Comparison of ENCODE assay signal across 1 cellular context in genomic region chr7:124460555-124460954, GRCh38.
TF ChIP-seq lines count a peak whose summit lies in the region.

No MANE protein-coding gene starts in this region.

TF ChIP-seq in HepG2, 621 proteins besides CTCF, POLR2A, EP300 and RAD21 (continued from another document and continues in another):
- TF ChIP-seq ZNF260 (CRISPR knock-in tag; IDR thresholded peaks at IDR 0.05; ENCODE audit: borderline replicate concordance, low read depth), result no peak
- no peak for TF ChIP-seq ZC3H4 (CRISPR knock-in tag; IDR thresholded peaks at IDR 0.05; ENCODE audit: borderline replicate concordance)
- no peak for TF ChIP-seq ZNF318 (CRISPR knock-in tag; IDR thresholded peaks at IDR 0.05)
- no peak for TF ChIP-seq ZNF282 (IDR thresholded peaks at IDR 0.05; ENCODE audit: partially characterized antibody)
- TF ChIP-seq ARNTL (CRISPR knock-in tag; IDR thresholded peaks at IDR 0.05), result no peak
- TF ChIP-seq HNRNPK (IDR thresholded peaks at IDR 0.05; ENCODE audit: low read depth, low read length, poor library complexity, severe bottlenecking), result no peak
- TF ChIP-seq, protein P1, sequence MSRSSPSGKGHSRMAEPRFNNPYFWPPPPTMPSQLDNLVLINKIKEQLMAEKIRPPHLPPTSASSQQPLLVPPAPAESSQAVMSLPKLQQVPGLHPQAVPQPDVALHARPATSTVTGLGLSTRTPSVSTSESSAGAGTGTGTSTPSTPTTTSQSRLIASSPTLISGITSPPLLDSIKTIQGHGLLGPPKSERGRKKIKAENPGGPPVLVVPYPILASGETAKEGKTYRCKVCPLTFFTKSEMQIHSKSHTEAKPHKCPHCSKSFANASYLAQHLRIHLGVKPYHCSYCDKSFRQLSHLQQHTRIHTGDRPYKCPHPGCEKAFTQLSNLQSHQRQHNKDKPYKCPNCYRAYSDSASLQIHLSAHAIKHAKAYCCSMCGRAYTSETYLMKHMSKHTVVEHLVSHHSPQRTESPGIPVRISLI (CRISPR knock-in tag; IDR thresholded peaks at IDR 0.05; ENCODE audit: borderline replicate concordance), result no peak
- TF ChIP-seq, protein P2, sequence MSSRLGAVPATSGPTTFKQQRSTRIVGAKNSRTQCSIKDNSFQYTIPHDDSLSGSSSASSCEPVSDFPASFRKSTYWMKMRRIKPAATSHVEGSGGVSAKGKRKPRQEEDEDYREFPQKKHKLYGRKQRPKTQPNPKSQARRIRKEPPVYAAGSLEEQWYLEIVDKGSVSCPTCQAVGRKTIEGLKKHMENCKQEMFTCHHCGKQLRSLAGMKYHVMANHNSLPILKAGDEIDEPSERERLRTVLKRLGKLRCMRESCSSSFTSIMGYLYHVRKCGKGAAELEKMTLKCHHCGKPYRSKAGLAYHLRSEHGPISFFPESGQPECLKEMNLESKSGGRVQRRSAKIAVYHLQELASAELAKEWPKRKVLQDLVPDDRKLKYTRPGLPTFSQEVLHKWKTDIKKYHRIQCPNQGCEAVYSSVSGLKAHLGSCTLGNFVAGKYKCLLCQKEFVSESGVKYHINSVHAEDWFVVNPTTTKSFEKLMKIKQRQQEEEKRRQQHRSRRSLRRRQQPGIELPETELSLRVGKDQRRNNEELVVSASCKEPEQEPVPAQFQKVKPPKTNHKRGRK (CRISPR knock-in tag; IDR thresholded peaks at IDR 0.05), result no peak
- TF ChIP-seq SKI (IDR thresholded peaks at IDR 0.05; ENCODE audit: partially characterized antibody), result no peak
- TF ChIP-seq, protein P3, sequence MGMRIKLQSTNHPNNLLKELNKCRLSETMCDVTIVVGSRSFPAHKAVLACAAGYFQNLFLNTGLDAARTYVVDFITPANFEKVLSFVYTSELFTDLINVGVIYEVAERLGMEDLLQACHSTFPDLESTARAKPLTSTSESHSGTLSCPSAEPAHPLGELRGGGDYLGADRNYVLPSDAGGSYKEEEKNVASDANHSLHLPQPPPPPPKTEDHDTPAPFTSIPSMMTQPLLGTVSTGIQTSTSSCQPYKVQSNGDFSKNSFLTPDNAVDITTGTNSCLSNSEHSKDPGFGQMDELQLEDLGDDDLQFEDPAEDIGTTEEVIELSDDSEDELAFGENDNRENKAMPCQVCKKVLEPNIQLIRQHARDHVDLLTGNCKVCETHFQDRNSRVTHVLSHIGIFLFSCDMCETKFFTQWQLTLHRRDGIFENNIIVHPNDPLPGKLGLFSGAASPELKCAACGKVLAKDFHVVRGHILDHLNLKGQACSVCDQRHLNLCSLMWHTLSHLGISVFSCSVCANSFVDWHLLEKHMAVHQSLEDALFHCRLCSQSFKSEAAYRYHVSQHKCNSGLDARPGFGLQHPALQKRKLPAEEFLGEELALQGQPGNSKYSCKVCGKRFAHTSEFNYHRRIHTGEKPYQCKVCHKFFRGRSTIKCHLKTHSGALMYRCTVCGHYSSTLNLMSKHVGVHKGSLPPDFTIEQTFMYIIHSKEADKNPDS (CRISPR knock-in tag; IDR thresholded peaks at IDR 0.05), result no peak
- peak; percentile 36; the same call in 1 of the 2 replicates for TF ChIP-seq ZBTB20 (CRISPR knock-in tag; IDR thresholded peaks at IDR 0.05; ENCODE audit: borderline replicate concordance, low read depth)
- TF ChIP-seq ZC3H13 (CRISPR knock-in tag; IDR thresholded peaks at IDR 0.05), result no peak
- TF ChIP-seq ZNF232 (CRISPR knock-in tag; IDR thresholded peaks at IDR 0.05; ENCODE audit: borderline replicate concordance), result no peak
- no peak for TF ChIP-seq FOXO1 (CRISPR knock-in tag; IDR thresholded peaks at IDR 0.05)
- 0 out of 2 replicates have a peak, but pooled peaks have one; percentile 26 for TF ChIP-seq TBX2 (CRISPR knock-in tag; IDR thresholded peaks at IDR 0.05; ENCODE audit: borderline replicate concordance)
- TF ChIP-seq RNF219 (CRISPR knock-in tag; IDR thresholded peaks at IDR 0.05), result no peak
- no peak for TF ChIP-seq ZSCAN21 (CRISPR knock-in tag; IDR thresholded peaks at IDR 0.05; ENCODE audit: borderline replicate concordance)
- no peak for TF ChIP-seq ATF2 (CRISPR knock-in tag; IDR thresholded peaks at IDR 0.05)
- TF ChIP-seq ZNF558 (CRISPR knock-in tag; IDR thresholded peaks at IDR 0.05; ENCODE audit: borderline replicate concordance), result no peak
- TF ChIP-seq, protein P4, sequence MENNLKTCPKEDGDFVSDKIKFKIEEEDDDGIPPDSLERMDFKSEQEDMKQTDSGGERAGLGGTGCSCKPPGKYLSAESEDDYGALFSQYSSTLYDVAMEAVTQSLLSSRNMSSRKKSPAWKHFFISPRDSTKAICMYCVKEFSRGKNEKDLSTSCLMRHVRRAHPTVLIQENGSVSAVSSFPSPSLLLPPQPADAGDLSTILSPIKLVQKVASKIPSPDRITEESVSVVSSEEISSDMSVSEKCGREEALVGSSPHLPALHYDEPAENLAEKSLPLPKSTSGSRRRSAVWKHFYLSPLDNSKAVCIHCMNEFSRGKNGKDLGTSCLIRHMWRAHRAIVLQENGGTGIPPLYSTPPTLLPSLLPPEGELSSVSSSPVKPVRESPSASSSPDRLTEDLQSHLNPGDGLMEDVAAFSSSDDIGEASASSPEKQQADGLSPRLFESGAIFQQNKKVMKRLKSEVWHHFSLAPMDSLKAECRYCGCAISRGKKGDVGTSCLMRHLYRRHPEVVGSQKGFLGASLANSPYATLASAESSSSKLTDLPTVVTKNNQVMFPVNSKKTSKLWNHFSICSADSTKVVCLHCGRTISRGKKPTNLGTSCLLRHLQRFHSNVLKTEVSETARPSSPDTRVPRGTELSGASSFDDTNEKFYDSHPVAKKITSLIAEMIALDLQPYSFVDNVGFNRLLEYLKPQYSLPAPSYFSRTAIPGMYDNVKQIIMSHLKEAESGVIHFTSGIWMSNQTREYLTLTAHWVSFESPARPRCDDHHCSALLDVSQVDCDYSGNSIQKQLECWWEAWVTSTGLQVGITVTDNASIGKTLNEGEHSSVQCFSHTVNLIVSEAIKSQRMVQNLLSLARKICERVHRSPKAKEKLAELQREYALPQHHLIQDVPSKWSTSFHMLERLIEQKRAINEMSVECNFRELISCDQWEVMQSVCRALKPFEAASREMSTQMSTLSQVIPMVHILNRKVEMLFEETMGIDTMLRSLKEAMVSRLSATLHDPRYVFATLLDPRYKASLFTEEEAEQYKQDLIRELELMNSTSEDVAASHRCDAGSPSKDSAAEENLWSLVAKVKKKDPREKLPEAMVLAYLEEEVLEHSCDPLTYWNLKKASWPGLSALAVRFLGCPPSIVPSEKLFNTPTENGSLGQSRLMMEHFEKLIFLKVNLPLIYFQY (CRISPR knock-in tag; IDR thresholded peaks at IDR 0.05; ENCODE audit: borderline replicate concordance), result no peak
- TF ChIP-seq ZNF780A (CRISPR knock-in tag; IDR thresholded peaks at IDR 0.05), result no peak
- TF ChIP-seq MAZ (IDR thresholded peaks at IDR 0.05; ENCODE audit: borderline replicate concordance, low read depth, low read length), result no peak
- TF ChIP-seq MAZ (CRISPR knock-in tag; IDR thresholded peaks at IDR 0.05; ENCODE audit: low read depth), result 0 out of 2 replicates have a peak, but pooled peaks have one; percentile 27
- no peak for TF ChIP-seq ZNF564 (CRISPR knock-in tag; IDR thresholded peaks at IDR 0.05)
- no peak for TF ChIP-seq ZNF776 (CRISPR knock-in tag; IDR thresholded peaks at IDR 0.05)
- TF ChIP-seq SOX13 (IDR thresholded peaks at IDR 0.05), result no peak
- TF ChIP-seq SOX13 (CRISPR knock-in tag; conservative IDR thresholded peaks at IDR 0.05 in 1 of 2, IDR thresholded peaks at IDR 0.05 in 1 of 2), result peak in 1 of 2 experiments; percentile 56; a peak in 1 of 4 replicates
- no peak for TF ChIP-seq NFATC3 (CRISPR knock-in tag; IDR thresholded peaks at IDR 0.05)
- no peak for TF ChIP-seq AGO2 (optimal IDR thresholded peaks at IDR 0.05; ENCODE audit: low read depth, low read length)
- TF ChIP-seq SRSF1 (optimal IDR thresholded peaks at IDR 0.05; ENCODE audit: low read depth, low read length), result no peak
- TF ChIP-seq ZNF644 (CRISPR knock-in tag; IDR thresholded peaks at IDR 0.05; ENCODE audit: low read depth), result no peak
- no peak for TF ChIP-seq GTF3A (CRISPR knock-in tag; conservative IDR thresholded peaks at IDR 0.05)
- TF ChIP-seq ZIK1 (CRISPR knock-in tag; IDR thresholded peaks at IDR 0.05; ENCODE audit: borderline replicate concordance, low read depth), result no peak
- no peak for TF ChIP-seq BATF2 (CRISPR knock-in tag; IDR thresholded peaks at IDR 0.05)
- TF ChIP-seq BCL6 (CRISPR knock-in tag; IDR thresholded peaks at IDR 0.05), result peak; percentile 41; the same call in 1 of the 2 replicates
- TF ChIP-seq ZNF12 (CRISPR knock-in tag; IDR thresholded peaks at IDR 0.05), result no peak
- no peak for TF ChIP-seq PAWR (CRISPR knock-in tag; IDR thresholded peaks at IDR 0.05; ENCODE audit: borderline replicate concordance)
- TF ChIP-seq NFKBIZ (CRISPR knock-in tag; IDR thresholded peaks at IDR 0.05), result no peak
